Comparison of ENCODE assay signal across 27 cellular contexts in genomic region chr1:226651732-226652105, GRCh38.
"Had no signal": no experiment of that assay in that cellular context is flagged by ENCODE, and none has a peak within 500 bp of the region (broad histone marks: within the 10 kb centered on the region; RNA-seq: fewer than 3 reads in every experiment).

No MANE protein-coding gene starts in this region.

- ATAC-seq: activated CD4-positive, CD25-positive, alpha-beta regulatory T cell treated with anti-CD3 and anti-CD28 coated beads, Interleukin-2, amount 50 U/mL, for 24 hours; activated CD8-positive, alpha-beta T cell treated with anti-CD3 and anti-CD28 coated beads for 36 hours; activated T-cell treated with anti-CD3 and anti-CD28 coated beads, Interleukin-2, amount 50 U/mL, for 4 hours; activated T-helper 17 cell treated with anti-CD3 and anti-CD28 coated beads, Interleukin-2, amount 50 U/mL, for 72 hours; body of pancreas; esophagus mucosa; T-helper 17 cell had no signal

- H3K9me3 ChIP-seq: body of pancreas had no signal

- DNase-seq: activated B cell treated with CpG ODN at 0.5 μM for 24 hours; activated CD4-positive, alpha-beta T cell treated with anti-CD3 and anti-CD28 coated beads for 48 hours; activated CD4-positive, alpha-beta T cell treated with anti-CD3 and anti-CD28 coated beads, Interleukin-2, amount 50 U/mL, for 1 hour; activated CD4-positive, alpha-beta T cell treated with anti-CD3 and anti-CD28 coated beads, Interleukin-2, amount 50 U/mL, for 48 hours; activated CD8-positive, alpha-beta memory T cell treated with anti-CD3 and anti-CD28 coated beads for 24 hours; activated CD8-positive, alpha-beta T cell treated with anti-CD3 and anti-CD28 coated beads for 36 hours; activated effector memory CD4-positive, alpha-beta T cell treated with Interleukin-2 at 50 U/mL for 16 hours; activated gamma-delta T cell treated with Interleukin-2 at 50 U/mL for 16 hours; activated naive CD4-positive, alpha-beta T cell treated with anti-CD3 and anti-CD28 coated beads, Interleukin-2, amount 50 U/mL, for 16 hours; activated naive CD4-positive, alpha-beta T cell treated with Interleukin-2 at 50 U/mL for 16 hours; activated T-cell treated with anti-CD3 and anti-CD28 coated beads, Interleukin-2, amount 50 U/mL, for 4 hours; amniotic stem cell; body of pancreas; dorsolateral prefrontal cortex; effector memory CD4-positive, alpha-beta T cell; endodermal cell; foreskin fibroblast; T-helper 1 cell; T-helper 17 cell; T1000; WERI-Rb-1 had no signal

- H3K4me3 ChIP-seq: body of pancreas, cardiac muscle cell, coronary artery, dorsolateral prefrontal cortex had no signal

- H3K27ac ChIP-seq: body of pancreas, cardiac muscle cell, coronary artery, WERI-Rb-1 had no signal

- H3K27me3 ChIP-seq: body of pancreas, cardiac muscle cell, dorsolateral prefrontal cortex had no signal

- FAIRE-seq: frontal cortex had no signal

- H3K36me3 ChIP-seq: cardiac muscle cell, WERI-Rb-1 had no signal
